In genomic region chr5:175479125-175479881, GRCh38 we compare ENCODE assay signal across 8 cellular contexts. TPM values are rescaled to one million over a fixed set of nuclear protein-coding genes. Genes with fewer than 3 reads are reported as not detected.
DNase-seq lines count a peak whose midpoint lies in the region; ATAC-seq and TF ChIP-seq lines count a peak whose summit lies in the region.

No MANE protein-coding gene starts in this region.

- H3K79me2 ChIP-seq in GM23338 (replicated peaks; ENCODE audit: insufficient read depth) (peaks cover 53% of the 10 kb centered on the region), fibroblast of lung (ENCODE audit: control insufficient read depth, insufficient read depth, low read length) (peaks cover 55% of the 10 kb centered on the region), trophoblast cell (ENCODE audit: control insufficient read depth, insufficient read depth, low read length, poor library complexity) (peaks cover 24% of the 10 kb centered on the region)

- H3K9ac ChIP-seq in fibroblast of lung (ENCODE audit: insufficient read depth, low read length) (peak overlapping the region; percentile 83), trophoblast cell (ENCODE audit: low read length) (peak overlapping the region; percentile 92)

- H3F3A ChIP-seq in GM23338 (replicated peaks; ENCODE audit: low read depth): 0 out of 2 replicates have a peak, but pooled peaks cover 3% of the 10 kb centered on the region

- H3K14ac ChIP-seq in trophoblast cell (ENCODE audit: low read length): peak overlapping the region; percentile 96

- H3K9me3 Mint-ChIP-seq in CD14-positive monocyte (peaks cover 0 to 2% (median 0%) of the 10 kb centered on the region in 7 donors), GM23338 (no peaks in the 10 kb centered on the region)

- ATAC-seq in GM23338: peak; percentile 22
- ATAC-seq in GM18520 (IDR thresholded peaks at IDR 0.05; ENCODE audit: unreplicated experiment): no peak

- peak overlapping the region; percentile 90 for H2AK5ac ChIP-seq in trophoblast cell (ENCODE audit: low read length)

- H3K27ac ChIP-seq in GM23338 (ENCODE audit: low read depth): no peak overlapping the region
- peak overlapping the region; percentile 76 for H3K27ac ChIP-seq in SJCRH30
- H3K27ac ChIP-seq in fibroblast of lung (ENCODE audit: insufficient read depth, low read length): peak overlapping the region; percentile 82
- no peak overlapping the region for H3K27ac ChIP-seq in trophoblast cell (ENCODE audit: low read depth, low read length)

- TF ChIP-seq CTCF in CD14-positive monocyte (IDR thresholded peaks at IDR 0.05) (no peak), GM23338 (conservative IDR thresholded peaks at IDR 0.05; ENCODE audit: low read depth in 2 of 2) (no peak), fibroblast of lung (conservative IDR thresholded peaks at IDR 0.05 in 1 of 2, IDR thresholded peaks at IDR 0.05 in 1 of 2; ENCODE audit: low read depth in 1 of 2, low read length in 2 of 2) (no peak)

- peak overlapping the region; percentile 90 to 95 for H3K4me3 Mint-ChIP-seq in CD14-positive monocyte
- peak overlapping the region; percentile 94 for H3K4me3 Mint-ChIP-seq in GM23338

- no peaks in the 10 kb centered on the region for H3K9me3 ChIP-seq in SJCRH30 (replicated peaks)
- H3K9me3 ChIP-seq in fibroblast of lung (ENCODE audit: control insufficient read depth, insufficient read depth, low read depth, low read length): no peaks in the 10 kb centered on the region
- H3K9me3 ChIP-seq in trophoblast cell (ENCODE audit: insufficient read depth, low read depth, low read length): no peaks in the 10 kb centered on the region

- peak overlapping the region; percentile 77 for H2BK5ac ChIP-seq in trophoblast cell (ENCODE audit: low read depth, low read length, poor library complexity)

- H3K4me3 ChIP-seq in GM23338: peak overlapping the region; percentile 94
- H3K4me3 ChIP-seq in SJCRH30: peak overlapping the region; percentile 86
- peak overlapping the region; percentile 84 to 96 (median 90) for H3K4me3 ChIP-seq in fibroblast of lung (replicated peaks in 1 of 4; ENCODE audit: control extremely low read depth in 1 of 4, insufficient read depth in 1 of 4, low read depth in 3 of 4, low read length in 4 of 4)
- peak overlapping the region; percentile 94 for H3K4me3 ChIP-seq in trophoblast cell (ENCODE audit: low read depth, low read length)

- peak overlapping the region; percentile 90 for H2BK120ac ChIP-seq in trophoblast cell (ENCODE audit: insufficient read depth, low read length, poor library complexity)

- no peaks in the 10 kb centered on the region for H3K9me2 ChIP-seq in GM23338 (ENCODE audit: insufficient read depth)

- peak overlapping the region; percentile 97 for H4K91ac ChIP-seq in trophoblast cell (ENCODE audit: low read depth, low read length)

- H3K4me1 Mint-ChIP-seq in CD14-positive monocyte (peaks cover 22% of the 10 kb centered on the region), GM23338 (peaks cover 29% of the 10 kb centered on the region)

- H3K27ac Mint-ChIP-seq in CD14-positive monocyte (peak overlapping the region in 1 of 7 donors; percentile 64), GM23338 (peak overlapping the region; percentile 22; the same call in 1 of the 2 replicates)

- no peak for DNase-seq in CD14-positive monocyte (ENCODE audit: low spot score)
- peak; percentile 53 for DNase-seq in GM23338 (ENCODE audit: low spot score)
- no peak for DNase-seq in SJCRH30
- no peak for DNase-seq in fibroblast of lung (ENCODE audit: low read depth in 2 of 2)
- DNase-seq in trophoblast cell: no peak
- DNase-seq in NCI-H128 (lab: John Stamatoyannopoulos, UW; ENCODE audit: unreplicated experiment): no peak
- DNase-seq in DMS79 (lab: John Stamatoyannopoulos, UW): no peak

- peak overlapping the region; percentile 99 for H3K4ac ChIP-seq in trophoblast cell (ENCODE audit: low read depth, low read length)

- peak overlapping the region; percentile 98 for H4K8ac ChIP-seq in trophoblast cell (ENCODE audit: low read depth, low read length)

- H2AFZ ChIP-seq in GM23338 (no peak overlapping the region; the same call in 1 of the 2 replicates), fibroblast of lung (ENCODE audit: low read length) (peak overlapping the region; percentile 94), trophoblast cell (ENCODE audit: insufficient read depth, low read length, poor library complexity) (peak overlapping the region; percentile 99)

- no peak overlapping the region for H2BK12ac ChIP-seq in trophoblast cell (ENCODE audit: low read length)

- peaks cover 35% of the 10 kb centered on the region for H4K20me1 ChIP-seq in GM23338 (replicated peaks; ENCODE audit: insufficient read depth)
- no peaks in the 10 kb centered on the region for H4K20me1 ChIP-seq in fibroblast of lung (ENCODE audit: control insufficient read depth, extremely low read depth, insufficient read depth, low read length)

- peak overlapping the region; percentile 99 for H3K18ac ChIP-seq in trophoblast cell (ENCODE audit: low read length)

- peaks cover 11 to 31% (median 25%) of the 10 kb centered on the region in 3 donors for H3K27me3 Mint-ChIP-seq in CD14-positive monocyte (ENCODE audit: low read depth in 3 of 3)
- peaks cover 17% of the 10 kb centered on the region for H3K27me3 Mint-ChIP-seq in GM23338 (ENCODE audit: insufficient read depth, low read depth, poor library complexity)

- no CpG with 5 or more reads among the region's 13 CpGs for WGBS in trophoblast cell (ENCODE audit: extremely low coverage, insufficient coverage, insufficient read length)

- intact Hi-C loops in CD14-positive monocyte (cut with micrococcal nuclease): no loop called here

- H3K23ac ChIP-seq in trophoblast cell (ENCODE audit: low read length): no peak overlapping the region

- peaks cover 11 to 25% of the 10 kb centered on the region in 2 donors for H3K36me3 Mint-ChIP-seq in CD14-positive monocyte
- peaks cover 40% of the 10 kb centered on the region for H3K36me3 Mint-ChIP-seq in GM23338 (ENCODE audit: low read depth)

- peak overlapping the region; percentile 98 for H3K4me2 ChIP-seq in GM23338
- H3K4me2 ChIP-seq in fibroblast of lung (ENCODE audit: extremely low read depth, insufficient read depth, low read length): peak overlapping the region; percentile 85
- H3K4me2 ChIP-seq in trophoblast cell (ENCODE audit: low read length): peak overlapping the region; percentile 82

- no peaks in the 10 kb centered on the region for H3K36me3 ChIP-seq in GM23338 (ENCODE audit: insufficient read depth)
- peaks cover 41% of the 10 kb centered on the region for H3K36me3 ChIP-seq in SJCRH30
- no peaks in the 10 kb centered on the region for H3K36me3 ChIP-seq in fibroblast of lung (ENCODE audit: control insufficient read depth, insufficient read depth, low read length)
- H3K36me3 ChIP-seq in trophoblast cell (ENCODE audit: control insufficient read depth in 1 of 2, insufficient read depth in 2 of 2, low read length in 2 of 2): peaks cover 9 to 12% of the 10 kb centered on the region in 2 experiments

- H3K27me3 ChIP-seq in GM23338 (ENCODE audit: insufficient read depth): peaks cover 26% of the 10 kb centered on the region
- no peaks in the 10 kb centered on the region for H3K27me3 ChIP-seq in SJCRH30
- peaks cover 6% of the 10 kb centered on the region for H3K27me3 ChIP-seq in fibroblast of lung (ENCODE audit: control insufficient read depth, insufficient read depth, low read length)
- H3K27me3 ChIP-seq in trophoblast cell (ENCODE audit: insufficient read depth, low read length): no peaks in the 10 kb centered on the region

- H3K79me1 ChIP-seq in trophoblast cell (ENCODE audit: low read length): peaks cover 10% of the 10 kb centered on the region

- peaks cover 17% of the 10 kb centered on the region for H3K4me1 ChIP-seq in GM23338 (ENCODE audit: insufficient read depth)
- peaks cover 5% of the 10 kb centered on the region; the same call in 1 of the 2 replicates for H3K4me1 ChIP-seq in SJCRH30
- no peaks in the 10 kb centered on the region for H3K4me1 ChIP-seq in fibroblast of lung (ENCODE audit: control insufficient read depth, extremely low read depth, insufficient read depth, low read length)
- H3K4me1 ChIP-seq in trophoblast cell (ENCODE audit: control insufficient read depth in 1 of 2, insufficient read depth in 2 of 2, low read length in 2 of 2): peaks cover 6 to 8% of the 10 kb centered on the region in 2 experiments

- peak overlapping the region; percentile 96 for H4K12ac ChIP-seq in trophoblast cell (ENCODE audit: low read depth, low read length)

TF ChIP-seq in GM23338, 12 proteins besides CTCF, POLR2A, EP300 and RAD21:
- TF ChIP-seq NANOG (IDR thresholded peaks at IDR 0.05; ENCODE audit: borderline replicate concordance): no peak
TF ChIP-seq in GM23338: peak in this region for 0.

RNA-seq across cellular contexts. Expression of gene SFXN1, which starts 0.9 kb away (rescaled TPM):
- polyA plus RNA-seq in CD14-positive monocyte (10 to 100 TPM in 1 of 2 donors, 1 to 10 TPM in 1; 5.8 to 10.3 TPM), GM23338 (2016; fragmentation: Nextera tagmentation; extraction: Ambion mirVana) (39.8 and 44.0 TPM in 2 replicates), fibroblast of lung (125 and 150 TPM in 2 replicates)
- total RNA-seq in GM23338 (2014; rRNA removed; shearing (Covaris generic)): 97.7 and 121 TPM in 2 replicates
- total RNA-seq in SJCRH30 (2014; rRNA removed; shearing (Covaris generic)): 181 and 187 TPM in 2 replicates
- total RNA-seq in fibroblast of lung: 53.7 and 58.3 TPM in 2 replicates
- 60.6 and 79.4 TPM in 2 replicates for polyA plus RNA-seq in fibroblast of lung (2012)
- 124 and 149 TPM in 2 replicates for polyA minus RNA-seq in fibroblast of lung (ENCODE audit: low replicate concordance)
- 51.7 and 53.8 TPM in 2 replicates for polyA plus RNA-seq in trophoblast cell (2013)

RNA-seq across cellular contexts. Expression of gene DRD1, which starts 35.3 kb away (rescaled TPM):
- polyA plus RNA-seq in CD14-positive monocyte (not detected), GM23338 (2016; fragmentation: Nextera tagmentation; extraction: Ambion mirVana) (0.11 TPM in 1 of 2 replicates, not detected in the other), fibroblast of lung (0.19 and 1.5 TPM in 2 replicates)
- total RNA-seq in GM23338 (2014; rRNA removed; shearing (Covaris generic)): 0.14 TPM in 1 of 2 replicates, not detected in the other
- not detected in 2 replicates for total RNA-seq in SJCRH30 (2014; rRNA removed; shearing (Covaris generic))
- total RNA-seq in fibroblast of lung: 2.0 and 2.6 TPM in 2 replicates
- polyA plus RNA-seq in fibroblast of lung (2012): 0.06 and 0.92 TPM in 2 replicates
- 0.24 and 0.37 TPM in 2 replicates for polyA minus RNA-seq in fibroblast of lung (ENCODE audit: low replicate concordance)
- polyA plus RNA-seq in trophoblast cell (2013): 0.40 and 0.42 TPM in 2 replicates

Comparison
In these comparisons a context has a peak if more than half of its experiments do, and no peak if none do; other contexts are left out.
1. H3K27ac ChIP-seq: peak in SJCRH30 (single experiment) and fibroblast of lung (single experiment); none in GM23338 (single experiment) and trophoblast cell (single experiment).
2. Peak in every context shown above with its lines, with median percentiles within 50 percentile points of each other: H3K4me2 ChIP-seq and H3K4me3 ChIP-seq.